ENCODE assay signal across 16 cellular contexts in genomic region chr6:170235726-170236125, GRCh38. TPM values are rescaled to one million over a fixed set of nuclear protein-coding genes. Genes with fewer than 3 reads are reported as not detected.
DNase-seq lines count a peak whose midpoint lies in the region; ATAC-seq and TF ChIP-seq lines count a peak whose summit lies in the region.
"Had no signal": no experiment of that assay in that cellular context is flagged by ENCODE, and none has a peak within 500 bp of the region (broad histone marks: within the 10 kb centered on the region; RNA-seq: fewer than 3 reads in every experiment).

No MANE protein-coding gene starts in this region.

- peaks cover 4% of the 10 kb centered on the region for H3K4me1 ChIP-seq in left ventricle myocardium inferior
- H3K4me1 ChIP-seq in ectodermal cell (ENCODE audit: control insufficient read depth, insufficient read depth, low read length) = peaks cover 39% of the 10 kb centered on the region
- H3K4me1 ChIP-seq in spleen = peaks cover 0 to 11% (median 4%) of the 10 kb centered on the region in 6 donors
- H3K4me1 ChIP-seq in A673 (ENCODE audit: insufficient read depth, low read length, poor library complexity, severe bottlenecking) = no peaks in the 10 kb centered on the region

- no peak overlapping the region for H3K9ac ChIP-seq in neural cell (ENCODE audit: low read length)
- H3K9ac ChIP-seq: SK-N-SH had no signal

- peaks cover 8% of the 10 kb centered on the region for H3K27me3 ChIP-seq in left ventricle myocardium inferior (ENCODE audit: low read depth)
- no peaks in the 10 kb centered on the region for H3K27me3 ChIP-seq in ectodermal cell (ENCODE audit: control insufficient read depth, insufficient read depth, low read length, poor library complexity, severe bottlenecking)
- no peaks in the 10 kb centered on the region for H3K27me3 ChIP-seq in neural cell (ENCODE audit: insufficient read depth, low read depth, low read length)
- H3K27me3 ChIP-seq in spleen (replicated peaks in 1 of 7) = peaks cover 0 to 14% (median 0%) of the 10 kb centered on the region in 7 donors
- H3K27me3 ChIP-seq in A673 (replicated peaks; ENCODE audit: insufficient read depth, low read depth, low read length, poor library complexity) = no peaks in the 10 kb centered on the region

- no TSS peak for BruUV-seq in A673 (replicated peaks; lab: Mats Ljungman, UMichigan)

- no peak for ATAC-seq in Right ventricle myocardium inferior
- ATAC-seq in HG03378 (IDR thresholded peaks at IDR 0.05; ENCODE audit: unreplicated experiment) = no peak
- ATAC-seq: Panc1 had no signal

- intact Hi-C loops in Right ventricle myocardium inferior (cut with DNase I) = no loop called here
- intact Hi-C loops in left ventricle myocardium inferior (cut with micrococcal nuclease) = no loop called here
- intact Hi-C loops in spleen (cut with DNase I; ENCODE audit: low total_unique reads) = no loop called here
- intact Hi-C loops in A673 (cut with micrococcal nuclease; ENCODE audit: unreplicated experiment) = no loop called here

- WGBS in ectodermal cell, 2 experiments = 63 to 77% methylated on average over 10 of the region's 10 CpGs
- 78 to 86% (median 83%) methylated on average over 10 of the region's 10 CpGs for WGBS in spleen, 5 donors

- no peaks in the 10 kb centered on the region for H3K9me2 ChIP-seq in neural cell (ENCODE audit: insufficient read depth, low read length)
- H3K9me2 ChIP-seq: SK-N-SH had no signal

- H3K79me2 ChIP-seq in neural cell (replicated peaks; ENCODE audit: insufficient read depth, low read length) = no peaks in the 10 kb centered on the region

- CTCF ChIA-PET in A673 (lab: Charles Lee) = no interaction called here

- no peak for TF ChIP-seq POLR2A in spleen (IDR thresholded peaks at IDR 0.05)

- no peak overlapping the region for H2AFZ ChIP-seq in neural cell (ENCODE audit: low read depth, low read length)

- H3F3A ChIP-seq in neural cell (ENCODE audit: insufficient read depth, low read length, poor library complexity, severe bottlenecking) = no peaks in the 10 kb centered on the region

- H3K27ac ChIP-seq in left ventricle myocardium inferior (replicated peaks) = no peak overlapping the region
- peak overlapping the region; percentile 63 for H3K27ac ChIP-seq in ectodermal cell (ENCODE audit: insufficient read depth, low read depth, low read length, poor library complexity, severe bottlenecking)
- no peak overlapping the region for H3K27ac ChIP-seq in neural cell (ENCODE audit: low read length)
- no peak overlapping the region for H3K27ac ChIP-seq in spleen
- H3K27ac ChIP-seq in A673 (ENCODE audit: low read depth, low read length, poor library complexity, severe bottlenecking) = no peak overlapping the region
- H3K27ac ChIP-seq: 22Rv1 had no signal

- no peak for TF ChIP-seq EP300 in neural cell (conservative IDR thresholded peaks at IDR 0.05; ENCODE audit: poor library complexity, severe bottlenecking)

- H3K36me3 ChIP-seq in left ventricle myocardium inferior (no peaks in the 10 kb centered on the region), ectodermal cell (ENCODE audit: control insufficient read depth, insufficient read depth, low read length) (no peaks in the 10 kb centered on the region), neural cell (ENCODE audit: insufficient read depth, low read length) (no peaks in the 10 kb centered on the region), spleen (no peaks in the 10 kb centered on the region), A673 (ENCODE audit: insufficient read depth, low read length, poor library complexity, severe bottlenecking) (no peaks in the 10 kb centered on the region)
- H3K36me3 ChIP-seq: HAP-1 had no signal

- H3K4me3 ChIP-seq in left ventricle myocardium inferior (no peak overlapping the region), ectodermal cell (ENCODE audit: insufficient read depth, low read depth, low read length) (no peak overlapping the region), neural cell (ENCODE audit: low read length) (peak overlapping the region; percentile 17), spleen (no peak overlapping the region), A673 (ENCODE audit: low read depth, low read length, poor library complexity, severe bottlenecking) (no peak overlapping the region)
- H3K4me3 ChIP-seq: HAP-1 had no signal

- no peak overlapping the region for H3K4me2 ChIP-seq in neural cell (ENCODE audit: low read length)
- H3K4me2 ChIP-seq: SK-N-SH had no signal

- no peaks in the 10 kb centered on the region for H4K20me1 ChIP-seq in neural cell (ENCODE audit: insufficient read depth)

- POLR2A ChIA-PET in A673 (lab: Charles Lee; ENCODE audit: low non-redundant PET) = no interaction called here

- H3K9me3 ChIP-seq in left ventricle myocardium inferior (replicated peaks) (no peaks in the 10 kb centered on the region), ectodermal cell (ENCODE audit: control insufficient read depth, low read length) (no peaks in the 10 kb centered on the region), neural cell (ENCODE audit: low read length) (no peaks in the 10 kb centered on the region), spleen (no peaks in the 10 kb centered on the region), A673 (ENCODE audit: low read depth, low read length, poor library complexity, severe bottlenecking) (no peaks in the 10 kb centered on the region)
- H3K9me3 ChIP-seq: HAP-1, SK-N-SH had no signal

- TF ChIP-seq CTCF in left ventricle myocardium inferior (IDR thresholded peaks at IDR 0.05; ENCODE audit: borderline replicate concordance) = no peak
- no peak for TF ChIP-seq CTCF in neural cell (IDR thresholded peaks at IDR 0.05; ENCODE audit: poor library complexity, severe bottlenecking)
- no peak for TF ChIP-seq CTCF in spleen (IDR thresholded peaks at IDR 0.05 in 8 of 11, conservative IDR thresholded peaks at IDR 0.05 in 3 of 11)
- no peak for TF ChIP-seq CTCF in A673 (conservative IDR thresholded peaks at IDR 0.05; ENCODE audit: low read depth, low read length)

- DNase-seq in Right ventricle myocardium inferior (ENCODE audit: missing footprints) (peak; percentile 60), left ventricle myocardium inferior (no peak), spleen (peak; percentile 35), DMS153 treated with DMSO at 0.1 percent for 48 hours (lab: John Stamatoyannopoulos, UW; ENCODE audit: unreplicated experiment) (no peak), A673 (ENCODE audit: low spot score) (no peak)
- DNase-seq: DND-41, NCI-H1105 treated with DMSO at 0.1 percent for 48 hours, NCI-H1694, SHP77, SK-N-SH had no signal

- no peak for TF ChIP-seq RAD21 in neural cell (conservative IDR thresholded peaks at IDR 0.05)

TF ChIP-seq in neural cell, 6 proteins besides CTCF, POLR2A, EP300 and RAD21:
- TF ChIP-seq REST (IDR thresholded peaks at IDR 0.05; ENCODE audit: borderline replicate concordance) (no peak), POLR2AphosphoS5 (IDR thresholded peaks at IDR 0.05) (no peak), EZH2 (IDR thresholded peaks at IDR 0.05; ENCODE audit: borderline replicate concordance, insufficient read depth, low read length, poor library complexity, severe bottlenecking) (no peak), TAF1 (IDR thresholded peaks at IDR 0.05; ENCODE audit: low read depth) (no peak)

RNA-seq across cellular contexts. Expression of gene DLL1, which starts 55.2 kb away (rescaled TPM):
- total RNA-seq in Right ventricle myocardium inferior = 21.5 TPM
- total RNA-seq in left ventricle myocardium inferior = 11.7 TPM
- polyA plus RNA-seq in ectodermal cell (2013, experiment 1 of 4) = 44.1 TPM
- 61.6 TPM for polyA plus RNA-seq in ectodermal cell (2013, experiment 2 of 4)
- 59.0 TPM for polyA plus RNA-seq in ectodermal cell (2013, experiment 3 of 4)
- polyA plus RNA-seq in ectodermal cell (2013, experiment 4 of 4) = 67.6 TPM
- polyA plus RNA-seq in neural cell = 24.6 and 26.1 TPM in 2 replicates
- polyA minus RNA-seq in neural cell = 25.9 and 26.1 TPM in 2 replicates
- total RNA-seq in spleen = 100 to 1,000 TPM in 2 of 7 donors, 10 to 100 TPM in 5; 34.7 to 119 (median 79.8) TPM
- 10 to 100 TPM; 12.6 to 30.3 (median 15.0) TPM for polyA plus RNA-seq in spleen
- 1.1 and 1.2 TPM in 2 replicates for total RNA-seq in A673 (2021)

Comparison
In these comparisons a context has a peak if more than half of its experiments do, and no peak if none do; other contexts are left out.
1. DNase-seq: peak in Right ventricle myocardium inferior (single experiment) and spleen (single experiment); none in left ventricle myocardium inferior (single experiment), DMS153 treated with DMSO at 0.1 percent for 48 hours (single experiment) and A673 (single experiment).